ENCODE assay signal across 1 cellular context in the genomic region with DNA sequence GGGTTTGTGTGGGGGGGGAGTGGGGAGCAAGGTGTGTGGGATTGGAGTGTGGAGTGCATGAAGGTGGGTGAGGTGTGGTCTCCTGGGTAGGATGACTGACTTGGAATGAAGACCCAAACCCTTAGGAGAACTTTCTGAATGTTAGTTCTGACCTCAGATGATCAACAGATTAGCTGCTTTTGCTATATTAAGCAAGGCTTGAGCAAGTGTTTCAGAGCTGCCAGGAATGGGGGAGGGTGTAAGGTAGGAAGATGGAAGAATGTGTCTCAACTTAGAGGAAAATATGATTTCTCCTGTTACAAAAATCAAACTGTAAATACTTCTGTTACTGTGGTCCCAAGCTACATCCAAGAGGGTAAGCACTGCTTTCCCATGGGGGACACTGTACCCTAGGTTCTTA.
TF ChIP-seq lines count a peak whose summit lies in the region.

No MANE protein-coding gene starts in this region.

TF ChIP-seq in liver, 16 proteins besides CTCF, POLR2A, EP300 and RAD21 (continued from another document):
- TF ChIP-seq, protein P1, sequence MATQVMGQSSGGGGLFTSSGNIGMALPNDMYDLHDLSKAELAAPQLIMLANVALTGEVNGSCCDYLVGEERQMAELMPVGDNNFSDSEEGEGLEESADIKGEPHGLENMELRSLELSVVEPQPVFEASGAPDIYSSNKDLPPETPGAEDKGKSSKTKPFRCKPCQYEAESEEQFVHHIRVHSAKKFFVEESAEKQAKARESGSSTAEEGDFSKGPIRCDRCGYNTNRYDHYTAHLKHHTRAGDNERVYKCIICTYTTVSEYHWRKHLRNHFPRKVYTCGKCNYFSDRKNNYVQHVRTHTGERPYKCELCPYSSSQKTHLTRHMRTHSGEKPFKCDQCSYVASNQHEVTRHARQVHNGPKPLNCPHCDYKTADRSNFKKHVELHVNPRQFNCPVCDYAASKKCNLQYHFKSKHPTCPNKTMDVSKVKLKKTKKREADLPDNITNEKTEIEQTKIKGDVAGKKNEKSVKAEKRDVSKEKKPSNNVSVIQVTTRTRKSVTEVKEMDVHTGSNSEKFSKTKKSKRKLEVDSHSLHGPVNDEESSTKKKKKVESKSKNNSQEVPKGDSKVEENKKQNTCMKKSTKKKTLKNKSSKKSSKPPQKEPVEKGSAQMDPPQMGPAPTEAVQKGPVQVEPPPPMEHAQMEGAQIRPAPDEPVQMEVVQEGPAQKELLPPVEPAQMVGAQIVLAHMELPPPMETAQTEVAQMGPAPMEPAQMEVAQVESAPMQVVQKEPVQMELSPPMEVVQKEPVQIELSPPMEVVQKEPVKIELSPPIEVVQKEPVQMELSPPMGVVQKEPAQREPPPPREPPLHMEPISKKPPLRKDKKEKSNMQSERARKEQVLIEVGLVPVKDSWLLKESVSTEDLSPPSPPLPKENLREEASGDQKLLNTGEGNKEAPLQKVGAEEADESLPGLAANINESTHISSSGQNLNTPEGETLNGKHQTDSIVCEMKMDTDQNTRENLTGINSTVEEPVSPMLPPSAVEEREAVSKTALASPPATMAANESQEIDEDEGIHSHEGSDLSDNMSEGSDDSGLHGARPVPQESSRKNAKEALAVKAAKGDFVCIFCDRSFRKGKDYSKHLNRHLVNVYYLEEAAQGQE (IDR thresholded peaks at IDR 0.05): no peak
- TF ChIP-seq ATF3 (IDR thresholded peaks at IDR 0.05): no peak
- no peak for TF ChIP-seq TAF1 (conservative IDR thresholded peaks at IDR 0.05)
- no peak for TF ChIP-seq HNF4A (conservative IDR thresholded peaks at IDR 0.05)
- no peak for TF ChIP-seq SP1 (IDR thresholded peaks at IDR 0.05)
- no peak for TF ChIP-seq RXRA (IDR thresholded peaks at IDR 0.05)
- TF ChIP-seq YY1 (IDR thresholded peaks at IDR 0.05): no peak
